In the genomic region with DNA sequence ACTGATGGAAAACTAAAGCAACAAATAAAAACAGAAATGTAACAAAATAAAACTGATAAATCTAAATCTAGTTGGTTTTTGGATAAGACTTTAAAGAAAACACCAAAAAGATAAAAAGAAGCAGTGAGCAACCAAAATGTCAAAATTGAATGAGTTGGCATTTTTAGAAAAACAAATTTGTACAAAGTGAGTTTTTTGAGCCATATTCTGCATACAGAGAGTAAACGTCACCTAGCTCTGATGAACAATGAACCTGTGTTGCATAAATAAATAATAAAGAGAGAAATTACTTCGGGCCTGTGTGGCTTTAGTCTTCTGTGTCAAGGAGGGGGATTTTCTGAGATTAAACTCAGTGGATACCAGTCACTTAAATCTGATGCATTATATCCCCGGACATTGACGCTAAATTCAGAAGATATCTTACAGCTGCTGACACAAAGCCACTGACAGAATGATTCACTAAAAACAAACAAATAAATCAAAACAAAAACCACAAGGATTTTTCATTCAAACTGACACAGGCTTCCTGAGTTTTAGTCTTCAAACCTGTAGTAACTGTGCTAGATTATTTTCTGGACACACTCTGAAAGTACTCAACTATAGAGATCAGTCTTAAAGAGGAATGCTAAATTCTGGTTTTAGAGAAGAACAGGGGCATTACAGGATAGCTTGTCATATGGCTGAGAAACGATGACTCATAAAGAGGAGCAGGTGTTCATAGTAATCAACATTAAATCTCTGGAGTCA, we compare ENCODE assay signal across 13 cellular contexts.
DNase-seq lines count a peak whose midpoint lies in the region; ATAC-seq, FAIRE-seq and TF ChIP-seq lines count a peak whose summit lies in the region.
"Had no signal": no experiment of that assay in that cellular context is flagged by ENCODE, and none has a peak within 500 bp of the region (broad histone marks: within the 10 kb centered on the region; RNA-seq: fewer than 3 reads in every experiment).

No MANE protein-coding gene starts in this region.

- no peaks in the 10 kb centered on the region for H3K4me1 ChIP-seq in Caco-2
- H3K4me1 ChIP-seq: BLaER1 treated with 17β-estradiol and CSF1 and Interleukin-3, amounts not matched to agents 10 nM and 100 nM; left ventricle myocardium inferior had no signal

- BruUV-seq in Caco-2 (replicated peaks; lab: Mats Ljungman, UMichigan): no TSS peak

- no peak overlapping the region for H3K27ac Mint-ChIP-seq in Caco-2 (ENCODE audit: unreplicated experiment)

- H3K9me3 ChIP-seq in Caco-2: no peaks in the 10 kb centered on the region
- H3K9me3 ChIP-seq: BLaER1 treated with 17β-estradiol and CSF1 and Interleukin-3, amounts not matched to agents 10 nM and 100 nM; left ventricle myocardium inferior had no signal

- H3K27me3 ChIP-seq in Caco-2 (replicated peaks; ENCODE audit: control insufficient read depth, insufficient read depth, low read length): no peaks in the 10 kb centered on the region
- H3K27me3 ChIP-seq: BLaER1 treated with 17β-estradiol and CSF1 and Interleukin-3, amounts not matched to agents 10 nM and 100 nM had no signal

- no peaks in the 10 kb centered on the region for H3K27me3 Mint-ChIP-seq in Caco-2 (ENCODE audit: insufficient read depth, unreplicated experiment)

- no peak for ATAC-seq in GM21737 (IDR thresholded peaks at IDR 0.05; ENCODE audit: unreplicated experiment)
- ATAC-seq in sciatic nerve: no peak

- H3K36me3 Mint-ChIP-seq in Caco-2 (ENCODE audit: insufficient read depth, unreplicated experiment): no peaks in the 10 kb centered on the region

- FAIRE-seq in D721Med (lab: Jason Lieb, UNC): peak; percentile 96
- FAIRE-seq: TTC549 had no signal

- intact Hi-C loops in Caco-2 (cut with micrococcal nuclease; ENCODE audit: unreplicated experiment) (no loop called here), sciatic nerve (cut with DNase I) (no loop called here)

- DNase-seq in D721Med (ENCODE audit: insufficient read length, low spot score) (no peak), NCI-H1092 treated with DMSO at 0.1 percent for 48 hours (lab: John Stamatoyannopoulos, UW) (peak; percentile 53), NCI-H524 (lab: John Stamatoyannopoulos, UW) (peak; percentile 36 to 78), fibroblast of mammary gland (ENCODE audit: low read depth) (peak; percentile 6), retina (no peak), Caco-2 (no peak), sciatic nerve (ENCODE audit: low spot score) (no peak)
- DNase-seq: activated CD8-positive, alpha-beta memory T cell treated with anti-CD3 and anti-CD28 coated beads, Interleukin-2, amount 50 U/mL, for 4 hours; left ventricle myocardium inferior had no signal

- peaks cover 6% of the 10 kb centered on the region for H3K4me1 Mint-ChIP-seq in Caco-2 (ENCODE audit: low read depth, unreplicated experiment)

- POLR2A ChIA-PET in Caco-2 (lab: Charles Lee): no interaction called here

- H3K4me3 ChIP-seq in fibroblast of mammary gland (ENCODE audit: control insufficient read depth, low read depth, low read length) (no peak overlapping the region), Caco-2 (ENCODE audit: low read depth, low read length) (no peak overlapping the region)
- H3K4me3 ChIP-seq: BLaER1 treated with 17β-estradiol and CSF1 and Interleukin-3, amounts not matched to agents 10 nM and 100 nM; left ventricle myocardium inferior; PC-9 had no signal

- no peaks in the 10 kb centered on the region for H3K36me3 ChIP-seq in Caco-2 (ENCODE audit: control insufficient read depth, insufficient read depth, low read length)
- H3K36me3 ChIP-seq: BLaER1 treated with 17β-estradiol and CSF1 and Interleukin-3, amounts not matched to agents 10 nM and 100 nM; left ventricle myocardium inferior had no signal

- no peaks in the 10 kb centered on the region for H3K9me3 Mint-ChIP-seq in Caco-2 (ENCODE audit: unreplicated experiment)

- TF ChIP-seq CTCF in D721Med (IDR thresholded peaks at IDR 0.05; ENCODE audit: insufficient read depth, missing control alignments): no peak
- no peak for TF ChIP-seq CTCF in fibroblast of mammary gland (conservative IDR thresholded peaks at IDR 0.05; ENCODE audit: control insufficient read depth, insufficient read depth, low read depth, low read length)
- TF ChIP-seq CTCF in Caco-2 (IDR thresholded peaks at IDR 0.05; ENCODE audit: insufficient read depth in 1 of 2, low read depth in 1 of 2, low read length in 1 of 2, severe bottlenecking in 1 of 2, unreplicated experiment in 1 of 2): no peak

- H3K4me3 Mint-ChIP-seq in Caco-2 (ENCODE audit: unreplicated experiment): no peak overlapping the region

- CTCF ChIA-PET in Caco-2 (lab: Charles Lee): no interaction called here

Comparison
In these comparisons a context has a peak if more than half of its experiments do, and no peak if none do; other contexts are left out.
1. DNase-seq: peak in NCI-H1092 treated with DMSO at 0.1 percent for 48 hours (single experiment), NCI-H524 (2 of 2) and fibroblast of mammary gland (single experiment); none in D721Med (single experiment), retina (single experiment), Caco-2 (0 of 2) and sciatic nerve (single experiment).